In the genomic region with DNA sequence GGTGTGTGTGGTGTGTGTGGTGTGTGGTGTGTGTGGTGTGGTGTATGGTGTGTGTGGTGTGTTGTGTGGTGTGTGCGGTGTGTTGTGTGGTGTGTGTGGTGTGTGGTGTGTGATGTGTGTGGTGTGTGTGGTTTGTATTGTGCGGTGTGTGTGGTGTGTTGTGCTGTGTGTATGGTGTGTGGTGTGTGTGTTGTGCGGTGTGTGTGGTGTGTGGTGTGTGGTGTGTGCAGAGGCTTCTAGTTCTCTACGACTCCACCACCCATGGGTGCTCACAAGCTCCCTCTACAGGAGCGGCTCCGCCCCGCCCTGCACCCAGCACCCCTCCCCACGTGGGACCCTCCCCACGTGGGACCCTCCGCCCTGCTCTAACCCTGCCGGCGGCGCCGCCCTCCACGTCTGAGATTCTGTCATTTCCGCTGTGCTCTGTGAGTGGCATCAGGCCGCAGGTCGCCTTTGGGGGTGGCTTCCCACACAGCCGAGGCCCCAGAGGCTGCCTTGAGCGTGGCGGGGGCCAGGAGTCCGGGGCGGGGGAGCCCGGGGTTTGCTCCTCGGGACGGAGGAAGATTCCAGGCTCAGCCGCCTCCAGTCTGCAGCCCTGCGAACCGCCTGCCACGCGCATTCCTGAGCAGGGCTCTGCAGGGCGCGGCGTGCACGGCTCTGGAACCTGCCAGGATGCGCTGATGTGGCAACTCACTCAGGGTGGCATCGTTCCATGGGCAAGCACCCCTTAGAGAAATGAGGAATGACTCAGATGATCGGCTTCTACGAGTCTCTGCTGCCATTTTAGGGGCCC, we compare ENCODE assay signal across 10 cellular contexts. TPM values are rescaled to one million over a fixed set of nuclear protein-coding genes. Genes with fewer than 3 reads are reported as not detected.
DNase-seq lines count a peak whose midpoint lies in the region; ATAC-seq and TF ChIP-seq lines count a peak whose summit lies in the region.
"Had no signal": no experiment of that assay in that cellular context is flagged by ENCODE, and none has a peak within 500 bp of the region (broad histone marks: within the 10 kb centered on the region; RNA-seq: fewer than 3 reads in every experiment).

No MANE protein-coding gene starts in this region.

- H3K4me3 ChIP-seq in A673 (ENCODE audit: low read depth, low read length, poor library complexity, severe bottlenecking): no peak overlapping the region
- peak overlapping the region in 8 of 10 donors; percentile 13 to 31 (median 20) for H3K4me3 ChIP-seq in heart right ventricle
- H3K4me3 ChIP-seq: vagina had no signal

- H3K27ac Mint-ChIP-seq in activated CD4-positive, alpha-beta memory T cell treated with anti-CD3 and anti-CD28 coated beads, Interleukin-2, amount 10 ng/mL, durations not matched to agents 7 days and 5 days: peak overlapping the region; percentile 82

- POLR2A ChIA-PET in A673 (lab: Charles Lee; ENCODE audit: low non-redundant PET): no interaction called here
- POLR2A ChIA-PET in activated CD4-positive, alpha-beta memory T cell treated with anti-CD3 and anti-CD28 coated beads, Interleukin-2, amount 10 ng/mL, durations not matched to agents 7 days and 5 days (lab: Charles Lee): interaction anchor here (1.1 kb wide), 1 partner anchor 407 kb away, joined by 4 read pairs; a partner anchor contains a TSS

- no peaks in the 10 kb centered on the region for H3K27me3 Mint-ChIP-seq in activated CD4-positive, alpha-beta memory T cell treated with anti-CD3 and anti-CD28 coated beads, Interleukin-2, amount 10 ng/mL, durations not matched to agents 7 days and 5 days

- no peak for TF ChIP-seq RAD21 in Ishikawa (IDR thresholded peaks at IDR 0.05; ENCODE audit: low read depth)

- H3K36me3 ChIP-seq in A673 (ENCODE audit: insufficient read depth, low read length, poor library complexity, severe bottlenecking) (no peaks in the 10 kb centered on the region), heart right ventricle (no peaks in the 10 kb centered on the region)
- H3K36me3 ChIP-seq: vagina had no signal

- peaks cover 52% of the 10 kb centered on the region for H3K4me1 Mint-ChIP-seq in activated CD4-positive, alpha-beta memory T cell treated with anti-CD3 and anti-CD28 coated beads, Interleukin-2, amount 10 ng/mL, durations not matched to agents 7 days and 5 days

- H3K9me3 ChIP-seq in A673 (ENCODE audit: low read depth, low read length, poor library complexity, severe bottlenecking) (no peaks in the 10 kb centered on the region), heart right ventricle (no peaks in the 10 kb centered on the region)
- H3K9me3 ChIP-seq: vagina had no signal

- H3K27ac ChIP-seq in A673 (ENCODE audit: low read depth, low read length, poor library complexity, severe bottlenecking) (peak overlapping the region; percentile 41), heart right ventricle (peak overlapping the region in 1 of 10 donors; percentile 26)
- H3K27ac ChIP-seq: vagina had no signal

- no peak overlapping the region for H3K4me3 Mint-ChIP-seq in activated CD4-positive, alpha-beta memory T cell treated with anti-CD3 and anti-CD28 coated beads, Interleukin-2, amount 10 ng/mL, durations not matched to agents 7 days and 5 days

- WGBS in heart right ventricle, 2 donors: 66 to 68% methylated on average over 37 to 39 of the region's 39 CpGs

- H3K4me1 ChIP-seq in A673 (ENCODE audit: insufficient read depth, low read length, poor library complexity, severe bottlenecking) (peaks cover 26% of the 10 kb centered on the region), heart right ventricle (peaks cover 0 to 30% (median 0%) of the 10 kb centered on the region in 9 donors)
- H3K4me1 ChIP-seq: vagina had no signal

- peaks cover 7% of the 10 kb centered on the region for H3K36me3 Mint-ChIP-seq in activated CD4-positive, alpha-beta memory T cell treated with anti-CD3 and anti-CD28 coated beads, Interleukin-2, amount 10 ng/mL, durations not matched to agents 7 days and 5 days (ENCODE audit: low read depth)
- H3K36me3 Mint-ChIP-seq: naive thymus-derived CD8-positive, alpha-beta T cell had no signal

- intact Hi-C loops in A673 (cut with micrococcal nuclease; ENCODE audit: unreplicated experiment): no loop called here
- intact Hi-C loops in heart right ventricle (cut with DNase I): no loop called here

- BruUV-seq in A673 (replicated peaks; lab: Mats Ljungman, UMichigan): no TSS peak

- TF ChIP-seq CTCF in A673 (conservative IDR thresholded peaks at IDR 0.05; ENCODE audit: low read depth, low read length): peak; percentile 51; the same call in 1 of the 2 replicates
- TF ChIP-seq CTCF in heart right ventricle (IDR thresholded peaks at IDR 0.05): peak in 2 of 9 donors; percentile 3 to 20

- DNase-seq in A673 (ENCODE audit: low spot score): peak; percentile 83
- DNase-seq in activated CD4-positive, alpha-beta memory T cell treated with anti-CD3 and anti-CD28 coated beads, Interleukin-2, amount 10 ng/mL, durations not matched to agents 7 days and 5 days: peak; percentile 44
- no peak for DNase-seq in heart right ventricle
- no peak for DNase-seq in pons (ENCODE audit: low spot score)
- DNase-seq in stimulated activated CD8-positive, alpha-beta memory T cell treated with anti-CD3 and anti-CD28 coated beads, Interleukin-4, amount 100 ng/mL, for 48 hours: no peak

- H3K9me3 Mint-ChIP-seq in activated CD4-positive, alpha-beta memory T cell treated with anti-CD3 and anti-CD28 coated beads, Interleukin-2, amount 10 ng/mL, durations not matched to agents 7 days and 5 days: peaks cover 5% of the 10 kb centered on the region
- H3K9me3 Mint-ChIP-seq: naive thymus-derived CD8-positive, alpha-beta T cell had no signal

- H3K27me3 ChIP-seq in A673 (replicated peaks; ENCODE audit: insufficient read depth, low read depth, low read length, poor library complexity): no peaks in the 10 kb centered on the region
- peaks cover 0 to 6% (median 0%) of the 10 kb centered on the region in 7 donors for H3K27me3 ChIP-seq in heart right ventricle
- H3K27me3 ChIP-seq: vagina had no signal

- CTCF ChIA-PET in A673 (lab: Charles Lee): no interaction called here
- CTCF ChIA-PET in activated CD4-positive, alpha-beta memory T cell treated with anti-CD3 and anti-CD28 coated beads, Interleukin-2, amount 10 ng/mL, durations not matched to agents 7 days and 5 days (lab: Charles Lee): no interaction called here

- TF ChIP-seq EP300 in Ishikawa (IDR thresholded peaks at IDR 0.05; ENCODE audit: borderline replicate concordance): no peak

- ATAC-seq in heart right ventricle (peak in 6 of 8 donors; percentile 25 to 46 (median 38)), HG02571 (IDR thresholded peaks at IDR 0.05; ENCODE audit: unreplicated experiment) (no peak), HG03025 (IDR thresholded peaks at IDR 0.05; ENCODE audit: low FRiP score, unreplicated experiment) (no peak)
- ATAC-seq: naive thymus-derived CD8-positive, alpha-beta T cell had no signal

TF ChIP-seq in Ishikawa, 13 proteins besides CTCF, POLR2A, EP300 and RAD21:
- peak; percentile 69 for TF ChIP-seq TEAD4 (IDR thresholded peaks at IDR 0.05)
- TF ChIP-seq YY1 (IDR thresholded peaks at IDR 0.05; ENCODE audit: low read depth): peak; percentile 10; the same call in 1 of the 2 replicates
- no peak for TF ChIP-seq EGR1 (IDR thresholded peaks at IDR 0.05)
- TF ChIP-seq TCF12 (IDR thresholded peaks at IDR 0.05; ENCODE audit: low read depth): 0 out of 2 replicates have a peak, but pooled peaks have one; percentile 56
- peak; percentile 96 for TF ChIP-seq ZBTB7A (IDR thresholded peaks at IDR 0.05; ENCODE audit: low read depth)
- TF ChIP-seq, protein P1, sequence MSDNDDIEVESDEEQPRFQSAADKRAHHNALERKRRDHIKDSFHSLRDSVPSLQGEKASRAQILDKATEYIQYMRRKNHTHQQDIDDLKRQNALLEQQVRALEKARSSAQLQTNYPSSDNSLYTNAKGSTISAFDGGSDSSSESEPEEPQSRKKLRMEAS (IDR thresholded peaks at IDR 0.05): peak; percentile 86
- peak; percentile 44; the same call in 1 of the 2 replicates for TF ChIP-seq CEBPB (IDR thresholded peaks at IDR 0.05)
- TF ChIP-seq NFIC (IDR thresholded peaks at IDR 0.05): no peak
- TF ChIP-seq, protein P2, sequence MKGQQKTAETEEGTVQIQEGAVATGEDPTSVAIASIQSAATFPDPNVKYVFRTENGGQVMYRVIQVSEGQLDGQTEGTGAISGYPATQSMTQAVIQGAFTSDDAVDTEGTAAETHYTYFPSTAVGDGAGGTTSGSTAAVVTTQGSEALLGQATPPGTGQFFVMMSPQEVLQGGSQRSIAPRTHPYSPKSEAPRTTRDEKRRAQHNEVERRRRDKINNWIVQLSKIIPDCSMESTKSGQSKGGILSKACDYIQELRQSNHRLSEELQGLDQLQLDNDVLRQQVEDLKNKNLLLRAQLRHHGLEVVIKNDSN (IDR thresholded peaks at IDR 0.05): peak; percentile 69

RNA-seq across cellular contexts. Expression of a gene that starts 37.0 kb away (rescaled TPM):
- total RNA-seq in A673 (2021) (133 and 146 TPM in 2 replicates), heart right ventricle (100 to 1,000 TPM; 144 to 200 (median 188) TPM)
- 10 to 100 TPM; 85.9 to 97.1 TPM for total RNA-seq in activated CD4-positive, alpha-beta memory T cell treated with anti-CD3 and anti-CD28 coated beads, Interleukin-2, amount 10 ng/mL, durations not matched to agents 7 days and 5 days
- polyA plus RNA-seq in heart right ventricle: 100 to 1,000 TPM; 114 to 117 TPM

Comparison
In these comparisons a context has a peak if more than half of its experiments do, and no peak if none do; other contexts are left out.
1. DNase-seq: peak in A673 (single experiment) and activated CD4-positive, alpha-beta memory T cell treated with anti-CD3 and anti-CD28 coated beads, Interleukin-2, amount 10 ng/mL, durations not matched to agents 7 days and 5 days (single experiment); none in heart right ventricle (0 of 2), pons (single experiment) and stimulated activated CD8-positive, alpha-beta memory T cell treated with anti-CD3 and anti-CD28 coated beads, Interleukin-4, amount 100 ng/mL, for 48 hours (single experiment).
2. ATAC-seq: peak in heart right ventricle (6 of 8); none in HG02571 (single experiment) and HG03025 (single experiment).